20 cellular contexts compared by ENCODE assay signal in the genomic region with DNA sequence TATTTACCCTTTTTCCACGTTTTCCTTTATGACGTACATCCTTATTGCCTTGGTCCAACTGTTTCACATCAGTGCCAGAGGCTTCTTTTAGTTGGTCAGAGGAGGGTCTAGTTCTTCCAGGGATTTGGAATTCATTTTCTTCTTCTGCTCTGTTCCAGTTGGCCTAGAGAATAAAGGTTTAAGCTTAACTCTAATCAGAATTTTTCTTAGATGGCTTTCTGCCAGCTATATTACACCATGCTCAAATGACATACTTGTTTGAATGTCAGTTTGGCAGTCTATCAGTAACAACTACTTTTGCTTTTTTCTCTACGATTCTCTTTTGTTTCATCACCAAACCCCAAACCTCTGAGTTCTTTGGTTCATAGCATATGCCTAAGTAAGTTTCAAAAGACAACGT. TPM values are rescaled to one million over a fixed set of nuclear protein-coding genes. Genes with fewer than 3 reads are reported as not detected.
"Had no signal": no experiment of that assay in that cellular context is flagged by ENCODE, and none has a peak within 500 bp of the region (broad histone marks: within the 10 kb centered on the region; RNA-seq: fewer than 3 reads in every experiment).

No MANE protein-coding gene starts in this region.

- ATAC-seq: activated CD4-positive, alpha-beta T cell treated with anti-CD3 and anti-CD28 coated beads for 36 hours; body of pancreas; mucosa of descending colon; right lobe of liver; stimulated activated memory B cell treated with anti-CD40 and anti-IgM and Interleukin-4, amounts not matched to agents 10 μg/mL and 1 μg/mL and 100 μg/mL, for 72 hours; T-cell; WTC11 had no signal

- H3K27ac ChIP-seq: body of pancreas, coronary artery, prostate gland, right lobe of liver had no signal

- H3K4me3 ChIP-seq: body of pancreas, coronary artery, mucosa of descending colon, prostate gland, right lobe of liver, smooth muscle cell had no signal

- H3K27me3 ChIP-seq: body of pancreas, right lobe of liver had no signal

- DNase-seq: activated CD4-positive, alpha-beta T cell treated with anti-CD3 and anti-CD28 coated beads for 36 hours; activated CD4-positive, alpha-beta T cell treated with anti-CD3 and anti-CD28 coated beads, Interleukin-2, amount 50 U/mL, for 48 hours; activated gamma-delta T cell treated with Interleukin-2 at 50 U/mL for 16 hours; activated T-cell treated with anti-CD3 and anti-CD28 coated beads for 4 hours; amygdala; body of pancreas; head of caudate nucleus; mesenchymal stem cell; mucosa of descending colon; naive B cell; right lobe of liver; SK-N-SH; stimulated activated CD4-positive, alpha-beta T cell treated with anti-CD3 and anti-CD28 coated beads, Interleukin-4, amount 100 ng/mL, for 24 hours; T-cell had no signal

- H3K4me1 ChIP-seq: body of pancreas, prostate gland, right lobe of liver had no signal

- H3K9me3 ChIP-seq: body of pancreas, mucosa of descending colon, prostate gland, right lobe of liver had no signal

RNA-seq across cellular contexts. Expression of gene CCDC169, which starts 31.7 kb away (rescaled TPM):
- total RNA-seq: activated T-helper 1 cell treated with anti-CD3 and anti-CD28 coated beads, Interleukin-12 subunit alpha, Interleukin-12 subunit beta, Interleukin-2, Interleukin-4 antibody, amounts not matched to agents 30 ng/mL and 10 ng/mL and 1 ng/mL, durations not matched to agents 14 hours and 24 hours and 36 hours; right lobe of liver; T-cell had no signal
